2 cellular contexts compared by ENCODE assay signal in genomic region chr9:90774682-90775081, GRCh38.
TF ChIP-seq lines count a peak whose summit lies in the region.

No MANE protein-coding gene starts in this region.

TF ChIP-seq in GM23338, 12 proteins besides CTCF, POLR2A, EP300 and RAD21 (continued from another document):
- TF ChIP-seq REST (IDR thresholded peaks at IDR 0.05; ENCODE audit: unreplicated experiment) (no peak), ZNF462 (CRISPR knock-in tag; IDR thresholded peaks at IDR 0.05) (no peak), NANOG (IDR thresholded peaks at IDR 0.05; ENCODE audit: borderline replicate concordance) (no peak)

TF ChIP-seq in SK-N-SH treated with all-trans-retinoic acid at 6 μM for 48 hours, 23 proteins besides CTCF, POLR2A, EP300 and RAD21 (continued from another document):
- TF ChIP-seq CSRNP3 (CRISPR knock-in tag; IDR thresholded peaks at IDR 0.05) (no peak), TCF4 (CRISPR knock-in tag; IDR thresholded peaks at IDR 0.05; ENCODE audit: borderline replicate concordance) (no peak)
